11 cellular contexts compared by ENCODE assay signal in genomic region chr22:42013385-42013784, GRCh38.
"Had no signal": no experiment of that assay in that cellular context is flagged by ENCODE, and none has a peak within 500 bp of the region (broad histone marks: within the 10 kb centered on the region; RNA-seq: fewer than 3 reads in every experiment).

No MANE protein-coding gene starts in this region.

- ATAC-seq: activated naive CD4-positive, alpha-beta T cell treated with anti-CD3 and anti-CD28 coated beads, Interleukin-2, amount 50 U/mL, for 72 hours; activated naive CD8-positive, alpha-beta T cell treated with anti-CD3 and anti-CD28 coated beads, Interleukin-2, amount 50 U/mL, for 24 hours; activated T-cell treated with anti-CD3 and anti-CD28 coated beads, Interleukin-2, amount 50 U/mL, for 4 hours; activated T-cell treated with anti-CD3 and anti-CD28 coated beads, Interleukin-2, amount 50 U/mL, for 72 hours; activated T-helper 17 cell treated with anti-CD3 and anti-CD28 coated beads, Interleukin-2, amount 50 U/mL, for 72 hours; body of pancreas had no signal

- H3K9me3 ChIP-seq: body of pancreas had no signal

- H3K27ac ChIP-seq: adrenal gland, ascending aorta, body of pancreas, brain microvascular endothelial cell, breast epithelium, cardiac muscle cell had no signal

- H3K4me1 ChIP-seq: adrenal gland, ascending aorta, body of pancreas, breast epithelium had no signal

- H3K4me3 ChIP-seq: adrenal gland, ascending aorta, body of pancreas, breast epithelium, cardiac muscle cell had no signal

- H3K36me3 ChIP-seq: adrenal gland, ascending aorta, brain microvascular endothelial cell, breast epithelium, cardiac muscle cell had no signal
